ENCODE assay signal across 2 cellular contexts in the genomic region with DNA sequence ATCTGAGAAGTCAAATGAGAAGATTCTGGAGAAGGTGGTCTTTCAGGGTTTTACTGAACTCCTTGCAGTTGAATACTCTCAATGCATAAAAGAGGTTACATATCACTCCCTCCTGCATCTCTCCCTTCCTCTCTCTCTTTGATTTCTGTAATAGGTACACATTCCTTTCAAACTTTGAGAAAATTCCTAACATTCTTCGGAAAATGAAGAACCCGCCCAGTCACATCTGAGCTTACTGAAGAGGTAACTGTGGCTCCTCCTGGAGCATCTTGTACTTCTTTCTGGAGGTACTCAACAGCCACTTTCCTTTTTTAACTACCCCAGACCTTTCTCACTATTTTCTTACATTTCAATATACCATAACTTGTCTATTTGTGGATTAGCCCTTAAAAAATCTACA.
TF ChIP-seq lines count a peak whose summit lies in the region.

No MANE protein-coding gene starts in this region.

TF ChIP-seq in Ishikawa, 13 proteins besides CTCF, POLR2A, EP300 and RAD21:
- TF ChIP-seq FOXM1 (IDR thresholded peaks at IDR 0.05; ENCODE audit: borderline replicate concordance, low read depth) (no peak), TEAD4 (IDR thresholded peaks at IDR 0.05) (peak; percentile 68)
- TF ChIP-seq, protein P1, sequence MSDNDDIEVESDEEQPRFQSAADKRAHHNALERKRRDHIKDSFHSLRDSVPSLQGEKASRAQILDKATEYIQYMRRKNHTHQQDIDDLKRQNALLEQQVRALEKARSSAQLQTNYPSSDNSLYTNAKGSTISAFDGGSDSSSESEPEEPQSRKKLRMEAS (IDR thresholded peaks at IDR 0.05) = no peak
- TF ChIP-seq, protein P2, sequence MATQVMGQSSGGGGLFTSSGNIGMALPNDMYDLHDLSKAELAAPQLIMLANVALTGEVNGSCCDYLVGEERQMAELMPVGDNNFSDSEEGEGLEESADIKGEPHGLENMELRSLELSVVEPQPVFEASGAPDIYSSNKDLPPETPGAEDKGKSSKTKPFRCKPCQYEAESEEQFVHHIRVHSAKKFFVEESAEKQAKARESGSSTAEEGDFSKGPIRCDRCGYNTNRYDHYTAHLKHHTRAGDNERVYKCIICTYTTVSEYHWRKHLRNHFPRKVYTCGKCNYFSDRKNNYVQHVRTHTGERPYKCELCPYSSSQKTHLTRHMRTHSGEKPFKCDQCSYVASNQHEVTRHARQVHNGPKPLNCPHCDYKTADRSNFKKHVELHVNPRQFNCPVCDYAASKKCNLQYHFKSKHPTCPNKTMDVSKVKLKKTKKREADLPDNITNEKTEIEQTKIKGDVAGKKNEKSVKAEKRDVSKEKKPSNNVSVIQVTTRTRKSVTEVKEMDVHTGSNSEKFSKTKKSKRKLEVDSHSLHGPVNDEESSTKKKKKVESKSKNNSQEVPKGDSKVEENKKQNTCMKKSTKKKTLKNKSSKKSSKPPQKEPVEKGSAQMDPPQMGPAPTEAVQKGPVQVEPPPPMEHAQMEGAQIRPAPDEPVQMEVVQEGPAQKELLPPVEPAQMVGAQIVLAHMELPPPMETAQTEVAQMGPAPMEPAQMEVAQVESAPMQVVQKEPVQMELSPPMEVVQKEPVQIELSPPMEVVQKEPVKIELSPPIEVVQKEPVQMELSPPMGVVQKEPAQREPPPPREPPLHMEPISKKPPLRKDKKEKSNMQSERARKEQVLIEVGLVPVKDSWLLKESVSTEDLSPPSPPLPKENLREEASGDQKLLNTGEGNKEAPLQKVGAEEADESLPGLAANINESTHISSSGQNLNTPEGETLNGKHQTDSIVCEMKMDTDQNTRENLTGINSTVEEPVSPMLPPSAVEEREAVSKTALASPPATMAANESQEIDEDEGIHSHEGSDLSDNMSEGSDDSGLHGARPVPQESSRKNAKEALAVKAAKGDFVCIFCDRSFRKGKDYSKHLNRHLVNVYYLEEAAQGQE (IDR thresholded peaks at IDR 0.05; ENCODE audit: low read depth) = no peak

TF ChIP-seq in H1, 55 proteins besides CTCF, POLR2A, EP300 and RAD21:
- peak; percentile 73; the same call in 1 of the 2 replicates for TF ChIP-seq TEAD4 (IDR thresholded peaks at IDR 0.05; ENCODE audit: low read depth, low read length)
- TF ChIP-seq GTF2F1 (IDR thresholded peaks at IDR 0.05; ENCODE audit: borderline replicate concordance, low read depth, low read length) = no peak
